ENCODE assay signal across 22 cellular contexts in the genomic region with DNA sequence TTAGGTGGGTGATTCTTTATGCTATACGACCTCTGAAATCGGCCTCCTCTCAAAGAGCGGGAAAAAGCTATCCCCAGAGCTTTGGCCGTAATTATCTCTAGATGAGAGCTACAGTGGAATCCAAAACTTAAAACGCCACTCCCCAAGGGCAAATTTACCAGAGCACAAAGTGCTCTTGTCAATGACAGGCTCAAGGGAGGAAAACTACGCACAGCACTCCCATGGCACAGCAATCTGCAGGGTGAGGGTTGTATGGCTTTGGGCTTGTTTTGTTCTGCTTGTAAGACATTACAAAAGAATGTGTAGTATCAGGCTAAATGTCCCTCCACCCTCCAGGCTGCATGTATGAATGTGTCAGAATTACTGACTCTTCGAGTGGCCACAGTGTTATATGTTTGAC. TPM values are rescaled to one million over a fixed set of nuclear protein-coding genes. Genes with fewer than 3 reads are reported as not detected.
DNase-seq lines count a peak whose midpoint lies in the region; ATAC-seq and TF ChIP-seq lines count a peak whose summit lies in the region.
"Had no signal": no experiment of that assay in that cellular context is flagged by ENCODE, and none has a peak within 500 bp of the region (broad histone marks: within the 10 kb centered on the region; RNA-seq: fewer than 3 reads in every experiment).

No MANE protein-coding gene starts in this region.

- H3K4me1 ChIP-seq in psoas muscle, result no peaks in the 10 kb centered on the region
- H3K4me1 ChIP-seq in osteoblast (ENCODE audit: insufficient read depth, low read length), result no peaks in the 10 kb centered on the region
- H3K4me1 ChIP-seq: SJSA1 had no signal

- H3K36me3 ChIP-seq in psoas muscle (ENCODE audit: insufficient read depth in 1 of 2, low read depth in 1 of 2) (peaks cover 0 to 17% of the 10 kb centered on the region in 2 donors), osteoblast (ENCODE audit: insufficient read depth, low read length) (no peaks in the 10 kb centered on the region)
- H3K36me3 ChIP-seq: SJSA1 had no signal

- peaks cover 31% of the 10 kb centered on the region for H3K4me1 Mint-ChIP-seq in activated CD4-positive, alpha-beta T cell treated with anti-CD3 and anti-CD28 coated beads, Interleukin-2, amount 10 ng/mL, durations not matched to agents 7 days and 5 days

- peaks cover 58% of the 10 kb centered on the region for H3K36me3 Mint-ChIP-seq in activated CD4-positive, alpha-beta T cell treated with anti-CD3 and anti-CD28 coated beads, Interleukin-2, amount 10 ng/mL, durations not matched to agents 7 days and 5 days (ENCODE audit: low read depth)

- intact Hi-C loops in psoas muscle (cut with DNase I), result no loop called here

- H3K27me3 Mint-ChIP-seq in activated CD4-positive, alpha-beta T cell treated with anti-CD3 and anti-CD28 coated beads, Interleukin-2, amount 10 ng/mL, durations not matched to agents 7 days and 5 days, result no peaks in the 10 kb centered on the region

- H3K79me2 ChIP-seq in osteoblast (ENCODE audit: insufficient read depth, low read length), result no peaks in the 10 kb centered on the region

- no peak overlapping the region for H2AFZ ChIP-seq in osteoblast (ENCODE audit: low read length)

- ATAC-seq in psoas muscle, result no peak
- ATAC-seq: Panc1 had no signal

- DNase-seq in activated CD4-positive, alpha-beta T cell treated with anti-CD3 and anti-CD28 coated beads, Interleukin-2, amount 10 ng/mL, durations not matched to agents 7 days and 5 days, result no peak
- DNase-seq in activated CD4-positive, alpha-beta T cell treated with anti-CD3 and anti-CD28 coated beads, Interleukin-2, amount 50 U/mL, for 4 hours, result no peak
- DNase-seq in ELF-1 (ENCODE audit: low read depth, low spot score) (peak; percentile 56), foreskin melanocyte (peak; percentile 79), psoas muscle (no peak), osteoblast (ENCODE audit: insufficient read length, low spot score, missing footprints) (no peak), NCI-H1092 (lab: John Stamatoyannopoulos, UW) (no peak), NCI-H345 (lab: John Stamatoyannopoulos, UW) (no peak)
- DNase-seq: 8988T, AML-193, GDM1, GOT3, HCEC 1CT, Karpas-422, NCI-H1417 treated with DMSO at 0.1 percent for 48 hours, NCI-H2029, NCI-H2171, NCI-H524 treated with DMSO at 0.1 percent for 48 hours, NCI-H82 had no signal

- no peaks in the 10 kb centered on the region for H3K27me3 ChIP-seq in psoas muscle (ENCODE audit: insufficient read depth in 3 of 3, low read length in 2 of 3)
- no peaks in the 10 kb centered on the region for H3K27me3 ChIP-seq in osteoblast (ENCODE audit: insufficient read depth, low read length)
- H3K27me3 ChIP-seq: SJSA1 had no signal

- TF ChIP-seq CTCF in psoas muscle (IDR thresholded peaks at IDR 0.05), result no peak
- TF ChIP-seq CTCF in osteoblast (IDR thresholded peaks at IDR 0.05; ENCODE audit: extremely low read depth, low read depth, low read length), result no peak

- peak overlapping the region; percentile 25 for H3K27ac Mint-ChIP-seq in activated CD4-positive, alpha-beta T cell treated with anti-CD3 and anti-CD28 coated beads, Interleukin-2, amount 10 ng/mL, durations not matched to agents 7 days and 5 days

- H3K4me3 ChIP-seq in psoas muscle (no peak overlapping the region), osteoblast (ENCODE audit: insufficient read depth, low read length) (no peak overlapping the region)
- H3K4me3 ChIP-seq: SJSA1 had no signal

- WGBS in psoas muscle, 3 donors, result 63 to 72% (median 66%) methylated on average over 7 of the region's 7 CpGs

- H3K9me3 ChIP-seq in psoas muscle (no peaks in the 10 kb centered on the region), osteoblast (ENCODE audit: low read depth, low read length) (no peaks in the 10 kb centered on the region)
- H3K9me3 ChIP-seq: SJSA1 had no signal

- H3K27ac ChIP-seq in psoas muscle, result peak overlapping the region; percentile 59
- no peak overlapping the region for H3K27ac ChIP-seq in osteoblast (ENCODE audit: low read depth, low read length)
- H3K27ac ChIP-seq: SJSA1 had no signal

- H4K20me1 ChIP-seq in osteoblast (ENCODE audit: insufficient read depth, low read length), result no peaks in the 10 kb centered on the region

- CTCF ChIA-PET in activated CD4-positive, alpha-beta T cell treated with anti-CD3 and anti-CD28 coated beads, Interleukin-2, amount 10 ng/mL, durations not matched to agents 7 days and 5 days (lab: Charles Lee), result interaction anchor here (1.4 to 2.3 kb wide), 2 partner anchors 10 to 15 kb away, joined by 3 to 8 read pairs; no protein-coding TSS in a partner anchor

- H3K9me3 Mint-ChIP-seq in activated CD4-positive, alpha-beta T cell treated with anti-CD3 and anti-CD28 coated beads, Interleukin-2, amount 10 ng/mL, durations not matched to agents 7 days and 5 days, result no peaks in the 10 kb centered on the region

- H3K4me3 Mint-ChIP-seq in activated CD4-positive, alpha-beta T cell treated with anti-CD3 and anti-CD28 coated beads, Interleukin-2, amount 10 ng/mL, durations not matched to agents 7 days and 5 days, result no peak overlapping the region
- H3K4me3 Mint-ChIP-seq: CD14-positive monocyte had no signal

- no peak overlapping the region for H3K4me2 ChIP-seq in osteoblast (ENCODE audit: insufficient read depth, low read length)

- POLR2A ChIA-PET in activated CD4-positive, alpha-beta T cell treated with anti-CD3 and anti-CD28 coated beads, Interleukin-2, amount 10 ng/mL, durations not matched to agents 7 days and 5 days (lab: Charles Lee), result no interaction called here

RNA-seq across cellular contexts. Expression of gene ARHGEF6, which starts 44.0 kb away (rescaled TPM):
- total RNA-seq in activated CD4-positive, alpha-beta T cell treated with anti-CD3 and anti-CD28 coated beads, Interleukin-2, amount 10 ng/mL, durations not matched to agents 7 days and 5 days, result 100 to 1,000 TPM in 1 of 2 experiments, 10 to 100 TPM in 1; 97.2 to 122 TPM
- total RNA-seq in psoas muscle, result 10 to 100 TPM; 25.4 to 70.5 (median 53.8) TPM
- 10 to 100 TPM; 11.4 to 22.5 (median 19.6) TPM for polyA plus RNA-seq in psoas muscle
- total RNA-seq in osteoblast, result 17.4 and 19.2 TPM in 2 replicates

Comparison
In these comparisons a context has a peak if more than half of its experiments do, and no peak if none do; other contexts are left out.
1. DNase-seq: peak in ELF-1 (single experiment) and foreskin melanocyte (single experiment); none in activated CD4-positive, alpha-beta T cell treated with anti-CD3 and anti-CD28 coated beads, Interleukin-2, amount 10 ng/mL, durations not matched to agents 7 days and 5 days (single experiment), activated CD4-positive, alpha-beta T cell treated with anti-CD3 and anti-CD28 coated beads, Interleukin-2, amount 50 U/mL, for 4 hours (0 of 2), psoas muscle (0 of 2), osteoblast (single experiment), NCI-H1092 (single experiment) and NCI-H345 (single experiment).